Comparison of ENCODE assay signal across 14 cellular contexts in the genomic region with DNA sequence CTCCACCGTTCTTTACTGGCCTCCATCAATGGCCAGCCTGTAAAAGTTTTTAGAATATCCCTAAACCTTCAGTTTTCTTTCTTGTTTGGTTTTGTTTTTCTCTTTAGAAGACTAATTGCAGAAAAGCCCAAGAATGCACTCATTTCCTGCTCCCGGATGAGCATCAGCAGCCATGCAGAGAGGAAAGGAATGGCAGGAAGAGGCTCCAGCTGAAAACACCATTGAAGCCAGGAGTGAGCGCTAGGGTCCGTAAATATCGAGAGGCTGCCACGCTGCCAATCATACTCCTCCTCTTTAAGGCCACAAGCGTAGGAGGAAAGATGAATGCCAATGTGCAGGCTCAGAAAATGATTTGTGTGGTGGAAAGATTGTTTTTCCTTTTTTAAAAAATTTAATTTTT. TPM values are rescaled to one million over a fixed set of nuclear protein-coding genes. Genes with fewer than 3 reads are reported as not detected.
DNase-seq lines count a peak whose midpoint lies in the region; ATAC-seq and TF ChIP-seq lines count a peak whose summit lies in the region.
"Had no signal": no experiment of that assay in that cellular context is flagged by ENCODE, and none has a peak within 500 bp of the region (broad histone marks: within the 10 kb centered on the region; RNA-seq: fewer than 3 reads in every experiment).

No MANE protein-coding gene starts in this region.

- H3K27me3 Mint-ChIP-seq in WTC11 (ENCODE audit: low read depth): no peaks in the 10 kb centered on the region; the same call in 1 of the 2 replicates
- H3K27me3 Mint-ChIP-seq: activated CD4-positive, alpha-beta T cell treated with anti-CD3 and anti-CD28 coated beads, Interleukin-2, amount 10 ng/mL, durations not matched to agents 7 days and 5 days; T-helper 17 cell had no signal

- H3K36me3 ChIP-seq in psoas muscle (ENCODE audit: insufficient read depth in 1 of 2, low read depth in 1 of 2): no peaks in the 10 kb centered on the region
- H3K36me3 ChIP-seq: MG63, thoracic aorta had no signal

- ATAC-seq in WTC11: peak; percentile 26; the same call in 1 of the 2 replicates
- no peak for ATAC-seq in psoas muscle
- no peak for ATAC-seq in HG03565 (IDR thresholded peaks at IDR 0.05; ENCODE audit: unreplicated experiment)
- no peak for ATAC-seq in GM19023 (IDR thresholded peaks at IDR 0.05; ENCODE audit: unreplicated experiment)
- ATAC-seq: T-helper 17 cell had no signal

- H3K27ac Mint-ChIP-seq in WTC11: 0 out of 2 replicates have a peak overlapping the region, but pooled peaks have one; percentile 48
- H3K27ac Mint-ChIP-seq: activated CD4-positive, alpha-beta T cell treated with anti-CD3 and anti-CD28 coated beads, Interleukin-2, amount 10 ng/mL, durations not matched to agents 7 days and 5 days; T-helper 17 cell had no signal

- TF ChIP-seq CTCF in WTC11 (IDR thresholded peaks at IDR 0.05) (no peak), psoas muscle (IDR thresholded peaks at IDR 0.05) (no peak)

- H3K9me3 Mint-ChIP-seq in WTC11: no peaks in the 10 kb centered on the region
- H3K9me3 Mint-ChIP-seq: activated CD4-positive, alpha-beta T cell treated with anti-CD3 and anti-CD28 coated beads, Interleukin-2, amount 10 ng/mL, durations not matched to agents 7 days and 5 days had no signal

- POLR2A ChIA-PET in WTC11 (lab: Charles Lee): interaction anchor here (0.6 kb wide), 1 partner anchor 438 kb away, joined by 4 read pairs; no protein-coding TSS in a partner anchor

- H3K4me3 ChIP-seq in psoas muscle: no peak overlapping the region
- H3K4me3 ChIP-seq: MG63, thoracic aorta had no signal

- H3K4me3 Mint-ChIP-seq in WTC11: no peak overlapping the region
- H3K4me3 Mint-ChIP-seq: activated CD4-positive, alpha-beta T cell treated with anti-CD3 and anti-CD28 coated beads, Interleukin-2, amount 10 ng/mL, durations not matched to agents 7 days and 5 days; T-helper 17 cell had no signal

- H3K27ac ChIP-seq in psoas muscle: peak overlapping the region; percentile 59
- H3K27ac ChIP-seq: thoracic aorta had no signal

- intact Hi-C loops in psoas muscle (cut with DNase I): no loop called here

- 56 to 73% (median 64%) methylated on average over 7 of the region's 7 CpGs for WGBS in psoas muscle, 3 donors

- DNase-seq in EH (ENCODE audit: low read depth): peak; percentile 71
- DNase-seq in WTC11 (ENCODE audit: low spot score): no peak
- peak; percentile 18 for DNase-seq in glomerular visceral epithelial cell (ENCODE audit: extremely low spot score)
- no peak for DNase-seq in psoas muscle
- DNase-seq in midbrain (lab: John Stamatoyannopoulos, UW): no peak
- DNase-seq in NCI-H524 treated with DMSO at 0.1 percent for 48 hours (lab: John Stamatoyannopoulos, UW): no peak
- DNase-seq: activated CD4-positive, alpha-beta T cell treated with anti-CD3 and anti-CD28 coated beads, Interleukin-2, amount 10 ng/mL, durations not matched to agents 7 days and 5 days; COR-L47; MG63; NCI-H2171; T-helper 17 cell had no signal

- no peaks in the 10 kb centered on the region for H3K4me1 ChIP-seq in psoas muscle

- no peaks in the 10 kb centered on the region for H3K36me3 Mint-ChIP-seq in WTC11

- H3K27me3 ChIP-seq in psoas muscle (ENCODE audit: insufficient read depth in 3 of 3, low read length in 2 of 3): no peaks in the 10 kb centered on the region
- H3K27me3 ChIP-seq: MG63 had no signal

- CTCF ChIA-PET in WTC11 (lab: Charles Lee): no interaction called here

- H3K9me3 ChIP-seq in psoas muscle: no peaks in the 10 kb centered on the region
- H3K9me3 ChIP-seq: MG63, thoracic aorta had no signal

- H3K4me1 Mint-ChIP-seq in WTC11: peaks cover 35% of the 10 kb centered on the region

TF ChIP-seq in WTC11, 78 proteins besides CTCF, POLR2A, EP300 and RAD21:
- TF ChIP-seq CREM (CRISPR knock-in tag; IDR thresholded peaks at IDR 0.05): no peak
- TF ChIP-seq, protein P1, sequence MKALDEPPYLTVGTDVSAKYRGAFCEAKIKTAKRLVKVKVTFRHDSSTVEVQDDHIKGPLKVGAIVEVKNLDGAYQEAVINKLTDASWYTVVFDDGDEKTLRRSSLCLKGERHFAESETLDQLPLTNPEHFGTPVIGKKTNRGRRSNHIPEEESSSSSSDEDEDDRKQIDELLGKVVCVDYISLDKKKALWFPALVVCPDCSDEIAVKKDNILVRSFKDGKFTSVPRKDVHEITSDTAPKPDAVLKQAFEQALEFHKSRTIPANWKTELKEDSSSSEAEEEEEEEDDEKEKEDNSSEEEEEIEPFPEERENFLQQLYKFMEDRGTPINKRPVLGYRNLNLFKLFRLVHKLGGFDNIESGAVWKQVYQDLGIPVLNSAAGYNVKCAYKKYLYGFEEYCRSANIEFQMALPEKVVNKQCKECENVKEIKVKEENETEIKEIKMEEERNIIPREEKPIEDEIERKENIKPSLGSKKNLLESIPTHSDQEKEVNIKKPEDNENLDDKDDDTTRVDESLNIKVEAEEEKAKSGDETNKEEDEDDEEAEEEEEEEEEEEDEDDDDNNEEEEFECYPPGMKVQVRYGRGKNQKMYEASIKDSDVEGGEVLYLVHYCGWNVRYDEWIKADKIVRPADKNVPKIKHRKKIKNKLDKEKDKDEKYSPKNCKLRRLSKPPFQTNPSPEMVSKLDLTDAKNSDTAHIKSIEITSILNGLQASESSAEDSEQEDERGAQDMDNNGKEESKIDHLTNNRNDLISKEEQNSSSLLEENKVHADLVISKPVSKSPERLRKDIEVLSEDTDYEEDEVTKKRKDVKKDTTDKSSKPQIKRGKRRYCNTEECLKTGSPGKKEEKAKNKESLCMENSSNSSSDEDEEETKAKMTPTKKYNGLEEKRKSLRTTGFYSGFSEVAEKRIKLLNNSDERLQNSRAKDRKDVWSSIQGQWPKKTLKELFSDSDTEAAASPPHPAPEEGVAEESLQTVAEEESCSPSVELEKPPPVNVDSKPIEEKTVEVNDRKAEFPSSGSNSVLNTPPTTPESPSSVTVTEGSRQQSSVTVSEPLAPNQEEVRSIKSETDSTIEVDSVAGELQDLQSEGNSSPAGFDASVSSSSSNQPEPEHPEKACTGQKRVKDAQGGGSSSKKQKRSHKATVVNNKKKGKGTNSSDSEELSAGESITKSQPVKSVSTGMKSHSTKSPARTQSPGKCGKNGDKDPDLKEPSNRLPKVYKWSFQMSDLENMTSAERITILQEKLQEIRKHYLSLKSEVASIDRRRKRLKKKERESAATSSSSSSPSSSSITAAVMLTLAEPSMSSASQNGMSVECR (CRISPR knock-in tag; IDR thresholded peaks at IDR 0.05; ENCODE audit: borderline replicate concordance): no peak
- TF ChIP-seq, protein P2, sequence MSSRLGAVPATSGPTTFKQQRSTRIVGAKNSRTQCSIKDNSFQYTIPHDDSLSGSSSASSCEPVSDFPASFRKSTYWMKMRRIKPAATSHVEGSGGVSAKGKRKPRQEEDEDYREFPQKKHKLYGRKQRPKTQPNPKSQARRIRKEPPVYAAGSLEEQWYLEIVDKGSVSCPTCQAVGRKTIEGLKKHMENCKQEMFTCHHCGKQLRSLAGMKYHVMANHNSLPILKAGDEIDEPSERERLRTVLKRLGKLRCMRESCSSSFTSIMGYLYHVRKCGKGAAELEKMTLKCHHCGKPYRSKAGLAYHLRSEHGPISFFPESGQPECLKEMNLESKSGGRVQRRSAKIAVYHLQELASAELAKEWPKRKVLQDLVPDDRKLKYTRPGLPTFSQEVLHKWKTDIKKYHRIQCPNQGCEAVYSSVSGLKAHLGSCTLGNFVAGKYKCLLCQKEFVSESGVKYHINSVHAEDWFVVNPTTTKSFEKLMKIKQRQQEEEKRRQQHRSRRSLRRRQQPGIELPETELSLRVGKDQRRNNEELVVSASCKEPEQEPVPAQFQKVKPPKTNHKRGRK (CRISPR knock-in tag; IDR thresholded peaks at IDR 0.05; ENCODE audit: borderline replicate concordance): no peak
- no peak for TF ChIP-seq ZNF416 (CRISPR knock-in tag; IDR thresholded peaks at IDR 0.05)
- TF ChIP-seq, protein P3, sequence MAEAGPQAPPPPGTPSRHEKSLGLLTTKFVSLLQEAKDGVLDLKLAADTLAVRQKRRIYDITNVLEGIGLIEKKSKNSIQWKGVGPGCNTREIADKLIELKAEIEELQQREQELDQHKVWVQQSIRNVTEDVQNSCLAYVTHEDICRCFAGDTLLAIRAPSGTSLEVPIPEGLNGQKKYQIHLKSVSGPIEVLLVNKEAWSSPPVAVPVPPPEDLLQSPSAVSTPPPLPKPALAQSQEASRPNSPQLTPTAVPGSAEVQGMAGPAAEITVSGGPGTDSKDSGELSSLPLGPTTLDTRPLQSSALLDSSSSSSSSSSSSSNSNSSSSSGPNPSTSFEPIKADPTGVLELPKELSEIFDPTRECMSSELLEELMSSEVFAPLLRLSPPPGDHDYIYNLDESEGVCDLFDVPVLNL (CRISPR knock-in tag; IDR thresholded peaks at IDR 0.05; ENCODE audit: borderline replicate concordance, low read depth): no peak
- no peak for TF ChIP-seq ELF4 (CRISPR knock-in tag; IDR thresholded peaks at IDR 0.05; ENCODE audit: low read depth)
- TF ChIP-seq FOXK1 (CRISPR knock-in tag; IDR thresholded peaks at IDR 0.05): no peak
- TF ChIP-seq ZNF219 (CRISPR knock-in tag; IDR thresholded peaks at IDR 0.05; ENCODE audit: borderline replicate concordance): no peak
- TF ChIP-seq, protein P4, sequence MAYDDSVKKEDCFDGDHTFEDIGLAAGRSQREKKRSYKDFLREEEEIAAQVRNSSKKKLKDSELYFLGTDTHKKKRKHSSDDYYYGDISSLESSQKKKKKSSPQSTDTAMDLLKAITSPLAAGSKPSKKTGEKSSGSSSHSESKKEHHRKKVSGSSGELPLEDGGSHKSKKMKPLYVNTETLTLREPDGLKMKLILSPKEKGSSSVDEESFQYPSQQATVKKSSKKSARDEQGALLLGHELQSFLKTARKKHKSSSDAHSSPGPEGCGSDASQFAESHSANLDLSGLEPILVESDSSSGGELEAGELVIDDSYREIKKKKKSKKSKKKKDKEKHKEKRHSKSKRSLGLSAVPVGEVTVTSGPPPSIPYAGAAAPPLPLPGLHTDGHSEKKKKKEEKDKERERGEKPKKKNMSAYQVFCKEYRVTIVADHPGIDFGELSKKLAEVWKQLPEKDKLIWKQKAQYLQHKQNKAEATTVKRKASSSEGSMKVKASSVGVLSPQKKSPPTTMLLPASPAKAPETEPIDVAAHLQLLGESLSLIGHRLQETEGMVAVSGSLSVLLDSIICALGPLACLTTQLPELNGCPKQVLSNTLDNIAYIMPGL (CRISPR knock-in tag; IDR thresholded peaks at IDR 0.05): no peak
- TF ChIP-seq JAZF1 (CRISPR knock-in tag; IDR thresholded peaks at IDR 0.05): no peak
- TF ChIP-seq ZNF232 (CRISPR knock-in tag; IDR thresholded peaks at IDR 0.05): no peak
- no peak for TF ChIP-seq ZNF121 (CRISPR knock-in tag; IDR thresholded peaks at IDR 0.05)
- no peak for TF ChIP-seq ZNF138 (CRISPR knock-in tag; conservative IDR thresholded peaks at IDR 0.05)

RNA-seq across cellular contexts. Expression of a gene that starts 57.4 kb away (rescaled TPM):
- 0.13 TPM in 1 of 3 replicates, not detected in the others for total RNA-seq in WTC11 (2021)
- total RNA-seq in psoas muscle: not detected
- polyA plus RNA-seq in psoas muscle: not detected
- total RNA-seq: T-helper 17 cell had no signal

RNA-seq across cellular contexts. Expression of a gene that starts 57.5 kb away (rescaled TPM):
- total RNA-seq in WTC11 (2021) (13.2 to 14.2 TPM (median 13.4 TPM) in 3 replicates), psoas muscle (10 to 100 TPM in 3 of 4 donors, 1 to 10 TPM in 1; 9.8 to 16.1 (median 15.2) TPM)
- 1 to 10 TPM; 2.2 to 8.0 (median 3.0) TPM for polyA plus RNA-seq in psoas muscle

Comparison
In these comparisons a context has a peak if more than half of its experiments do, and no peak if none do; other contexts are left out.
1. DNase-seq: peak in EH (single experiment) and glomerular visceral epithelial cell (single experiment); none in WTC11 (single experiment), psoas muscle (0 of 2), midbrain (single experiment) and NCI-H524 treated with DMSO at 0.1 percent for 48 hours (single experiment).